ENCODE assay signal across 26 cellular contexts in the genomic region with DNA sequence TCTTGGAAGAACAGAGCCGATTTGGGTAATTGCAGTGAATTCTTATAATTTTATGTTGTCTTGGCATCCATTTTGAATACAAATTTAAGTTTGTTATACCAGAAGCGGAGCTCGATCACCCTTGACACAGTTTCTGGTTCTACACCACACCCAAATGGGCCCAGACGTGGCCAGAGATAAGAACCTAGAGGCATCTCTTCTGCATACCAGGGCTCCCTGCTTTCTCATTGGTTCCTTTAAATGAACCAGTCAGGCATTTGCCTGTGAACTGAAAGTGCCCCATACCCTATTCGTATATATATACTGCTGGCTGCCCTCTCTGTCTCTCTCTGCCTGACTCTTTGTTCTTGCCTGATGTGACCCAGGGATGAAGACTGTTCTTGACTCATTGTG.
"Had no signal": no experiment of that assay in that cellular context is flagged by ENCODE, and none has a peak within 500 bp of the region (broad histone marks: within the 10 kb centered on the region; RNA-seq: fewer than 3 reads in every experiment).

No MANE protein-coding gene starts in this region.

- H3K27ac Mint-ChIP-seq: activated T-helper 17 cell treated with anti-CD3 and anti-CD28 coated beads, Interleukin-2, amount 50 U/mL, for 72 hours; effector memory CD8-positive, alpha-beta T cell; nephron; stimulated activated effector memory CD8-positive, alpha-beta T cell treated with anti-CD3 and anti-CD28 coated beads, Interleukin-12 subunit alpha, Interleukin-12 subunit beta, amount 100 ng/mL, for 72 hours had no signal

- ATAC-seq: activated T-helper 17 cell treated with anti-CD3 and anti-CD28 coated beads, Interleukin-2, amount 50 U/mL, for 72 hours; effector memory CD8-positive, alpha-beta T cell; gastroesophageal sphincter; psoas muscle; stimulated activated effector memory CD8-positive, alpha-beta T cell treated with anti-CD3 and anti-CD28 coated beads, Interleukin-12 subunit alpha, Interleukin-12 subunit beta, amount 100 ng/mL, for 72 hours had no signal

- H3K9me3 ChIP-seq: gastroesophageal sphincter, left ventricle myocardium inferior, ovary, psoas muscle, sigmoid colon, stomach, thyroid gland, upper lobe of left lung, vagina had no signal

- H3K27ac ChIP-seq: gastroesophageal sphincter, hepatocyte, left ventricle myocardium inferior, ovary, psoas muscle, sigmoid colon, stomach, thyroid gland, upper lobe of left lung, vagina, WERI-Rb-1 had no signal

- H3K4me2 ChIP-seq: hepatocyte had no signal

- H3K4me1 Mint-ChIP-seq: activated CD4-positive, alpha-beta T cell treated with anti-CD3 and anti-CD28 coated beads, Interleukin-2, amount 10 ng/mL, durations not matched to agents 24 days and 14 days; activated T-helper 17 cell treated with anti-CD3 and anti-CD28 coated beads, Interleukin-2, amount 50 U/mL, for 72 hours; nephron had no signal

- H2AFZ ChIP-seq: hepatocyte had no signal

- H3K27me3 ChIP-seq: gastroesophageal sphincter, hepatocyte, ovary, sigmoid colon, stomach, thyroid gland, upper lobe of left lung, vagina had no signal

- H3K36me3 ChIP-seq: gastroesophageal sphincter, left ventricle myocardium inferior, ovary, sigmoid colon, stomach, thyroid gland, upper lobe of left lung, vagina, WERI-Rb-1 had no signal

- H3K9me3 Mint-ChIP-seq: activated CD4-positive, alpha-beta memory T cell treated with anti-CD3 and anti-CD28 coated beads for 36 hours; activated CD4-positive, alpha-beta T cell treated with anti-CD3 and anti-CD28 coated beads, Interleukin-2, amount 10 ng/mL, durations not matched to agents 24 days and 14 days; activated T-helper 17 cell treated with anti-CD3 and anti-CD28 coated beads, Interleukin-2, amount 50 U/mL, for 72 hours; effector memory CD8-positive, alpha-beta T cell; nephron; stimulated activated effector memory CD8-positive, alpha-beta T cell treated with anti-CD3 and anti-CD28 coated beads, Interleukin-12 subunit alpha, Interleukin-12 subunit beta, amount 100 ng/mL, for 72 hours had no signal

- H3K4me3 ChIP-seq: gastroesophageal sphincter, hepatocyte, left ventricle myocardium inferior, ovary, psoas muscle, sigmoid colon, stomach, thyroid gland, upper lobe of left lung, vagina had no signal

- H3K4me1 ChIP-seq: gastroesophageal sphincter, left ventricle myocardium inferior, psoas muscle, sigmoid colon, stomach, thyroid gland, upper lobe of left lung, vagina had no signal

- H3K79me2 ChIP-seq: hepatocyte had no signal

- DNase-seq: activated CD4-positive, alpha-beta memory T cell treated with anti-CD3 and anti-CD28 coated beads for 36 hours; activated CD4-positive, alpha-beta T cell treated with anti-CD3 and anti-CD28 coated beads, Interleukin-2, amount 10 ng/mL, durations not matched to agents 24 days and 14 days; activated CD4-positive, CD25-positive, alpha-beta regulatory T cell treated with anti-CD3 and anti-CD28 coated beads, Interleukin-2, amount 50 U/mL, for 72 hours; activated CD8-positive, alpha-beta memory T cell treated with anti-CD3 and anti-CD28 coated beads, Interleukin-2, amount 50 U/mL, for 4 hours; activated gamma-delta T cell treated with Interleukin-2 at 50 U/mL for 16 hours; activated naive CD4-positive, alpha-beta T cell treated with anti-CD3 and anti-CD28 coated beads, Interleukin-2, amount 50 U/mL, for 16 hours; activated T-cell treated with anti-CD3 and anti-CD28 coated beads, Interleukin-2, amount 50 U/mL, for 1 hour; amniotic stem cell; cortex of kidney; effector memory CD8-positive, alpha-beta T cell; islet precursor cell; left ventricle myocardium inferior; ovary; psoas muscle; sigmoid colon; stimulated activated CD4-positive, alpha-beta T cell treated with anti-CD3 and anti-CD28 coated beads, Interleukin-4, amount 100 ng/mL, for 24 hours; stomach; thyroid gland; upper lobe of left lung; WERI-Rb-1 had no signal

- H3K36me3 Mint-ChIP-seq: activated CD4-positive, alpha-beta memory T cell treated with anti-CD3 and anti-CD28 coated beads for 36 hours; stimulated activated effector memory CD8-positive, alpha-beta T cell treated with anti-CD3 and anti-CD28 coated beads, Interleukin-12 subunit alpha, Interleukin-12 subunit beta, amount 100 ng/mL, for 72 hours had no signal

- H3K4me3 Mint-ChIP-seq: activated CD4-positive, alpha-beta memory T cell treated with anti-CD3 and anti-CD28 coated beads for 36 hours; activated CD4-positive, alpha-beta T cell treated with anti-CD3 and anti-CD28 coated beads, Interleukin-2, amount 10 ng/mL, durations not matched to agents 24 days and 14 days; activated T-helper 17 cell treated with anti-CD3 and anti-CD28 coated beads, Interleukin-2, amount 50 U/mL, for 72 hours; effector memory CD8-positive, alpha-beta T cell; nephron; stimulated activated effector memory CD8-positive, alpha-beta T cell treated with anti-CD3 and anti-CD28 coated beads, Interleukin-12 subunit alpha, Interleukin-12 subunit beta, amount 100 ng/mL, for 72 hours had no signal
